Comparison of ENCODE assay signal across 6 cellular contexts in genomic region chr7:57327081-57327480, GRCh38.
"Had no signal": no experiment of that assay in that cellular context is flagged by ENCODE, and none has a peak within 500 bp of the region (broad histone marks: within the 10 kb centered on the region; RNA-seq: fewer than 3 reads in every experiment).

No MANE protein-coding gene starts in this region.

- H3K4me3 ChIP-seq: K562 had no signal

- H3K27ac Mint-ChIP-seq: IgD-negative memory B cell had no signal

- H3K27me3 Mint-ChIP-seq: IgD-negative memory B cell had no signal

- ATAC-seq: HepG2, K562 had no signal

- DNase-seq: IMR-90, KBM-7 had no signal

- H3K36me3 Mint-ChIP-seq: IgD-negative memory B cell had no signal

- H3K4me1 Mint-ChIP-seq: IgD-negative memory B cell had no signal

- H3K27ac ChIP-seq: HL-60 had no signal
